ENCODE assay signal across 8 cellular contexts in genomic region chr3:42080452-42080872, GRCh38. TPM values are rescaled to one million over a fixed set of nuclear protein-coding genes. Genes with fewer than 3 reads are reported as not detected.
DNase-seq lines count a peak whose midpoint lies in the region; ATAC-seq, FAIRE-seq and TF ChIP-seq lines count a peak whose summit lies in the region.

No MANE protein-coding gene starts in this region.

- peaks cover 16% of the 10 kb centered on the region for H3K4me1 ChIP-seq in IMR-90 (ENCODE audit: control insufficient read depth, insufficient read depth, low read length)
- peaks cover 44% of the 10 kb centered on the region for H3K4me1 ChIP-seq in adipocyte (ENCODE audit: control insufficient read depth, insufficient read depth, low read length)
- peaks cover 20% of the 10 kb centered on the region for H3K4me1 ChIP-seq in right cardiac atrium (ENCODE audit: control insufficient read depth, insufficient read depth, low read length)
- H3K4me1 ChIP-seq in small intestine (ENCODE audit: control insufficient read depth in 2 of 2, insufficient read depth in 1 of 2, low read depth in 1 of 2, low read length in 1 of 2), result peaks cover 8 to 21% of the 10 kb centered on the region in 2 donors

- peak; percentile 64 for DNase-seq in Calu3
- peak; percentile 32 for DNase-seq in IMR-90
- peak; percentile 75 for DNase-seq in adipocyte (ENCODE audit: low read depth)
- no peak for DNase-seq in right cardiac atrium
- peak; percentile 95 for DNase-seq in small intestine

- no peak overlapping the region for H3K18ac ChIP-seq in IMR-90 (ENCODE audit: low read depth, low read length)

- no peak overlapping the region for H3K9ac ChIP-seq in IMR-90 (ENCODE audit: low read depth, low read length)
- H3K9ac ChIP-seq in adipocyte (ENCODE audit: low read length), result peak overlapping the region; percentile 21

- no peak overlapping the region for H3K4me3 ChIP-seq in IMR-90 (ENCODE audit: insufficient read depth, low read depth, low read length)
- peak overlapping the region; percentile 38 for H3K4me3 ChIP-seq in adipocyte (ENCODE audit: low read length)
- H3K4me3 ChIP-seq in right cardiac atrium (ENCODE audit: low read length), result no peak overlapping the region
- no peak overlapping the region for H3K4me3 ChIP-seq in small intestine (ENCODE audit: low read depth in 1 of 2, low read length in 2 of 2)

- TF ChIP-seq POLR2A in IMR-90 (IDR thresholded peaks at IDR 0.05; ENCODE audit: low read depth, low read length), result no peak

- POLR2A ChIA-PET in IMR-90 (lab: Charles Lee; ENCODE audit: unreplicated experiment), result no interaction called here

- intact Hi-C loops in Calu3 (cut with micrococcal nuclease; ENCODE audit: unreplicated experiment), result loop anchor here (5.0 kb wide), 1 partner anchor 63 kb away; no protein-coding TSS in a partner anchor
- intact Hi-C loops in IMR-90 (cut with micrococcal nuclease), result no loop called here
- intact Hi-C loops in right cardiac atrium (cut with DNase I), result no loop called here

- no peak overlapping the region for H3K23ac ChIP-seq in IMR-90 (ENCODE audit: low read depth, low read length)

- BruUV-seq in Calu3 (replicated peaks; lab: Mats Ljungman, UMichigan), result no TSS peak
- BruUV-seq in IMR-90 (replicated peaks; lab: Mats Ljungman, UMichigan), result no TSS peak

- H3K27ac Mint-ChIP-seq in Calu3 (ENCODE audit: unreplicated experiment), result peak overlapping the region; percentile 82

- peaks cover 15% of the 10 kb centered on the region; the same call in 1 of the 2 replicates for H4K20me1 ChIP-seq in IMR-90 (ENCODE audit: insufficient read depth, low read length)

- H3K36me3 Mint-ChIP-seq in Calu3 (ENCODE audit: insufficient read depth, unreplicated experiment), result peaks cover 13% of the 10 kb centered on the region

- H2AK5ac ChIP-seq in IMR-90 (ENCODE audit: low read depth, low read length), result no peak overlapping the region; the same call in 1 of the 2 replicates

- CTCF ChIA-PET in Calu3 (lab: Charles Lee) (interaction anchor here (0.6 to 1.6 kb wide), 7 partner anchors 14 to 740 kb away, joined by 3 to 9 read pairs (median 4); partner anchors contain the start of gene ULK4), IMR-90 (lab: Yijun Ruan, JAX) (interaction anchor here (0.6 kb wide), 1 partner anchor 51 kb away, joined by 3 read pairs; no protein-coding TSS in a partner anchor)

- H3K4ac ChIP-seq in IMR-90 (ENCODE audit: low read depth, low read length), result peak overlapping the region; percentile 38; the same call in 1 of the 2 replicates

- no peak overlapping the region for H4K5ac ChIP-seq in IMR-90 (ENCODE audit: low read depth, low read length)

- no peak for FAIRE-seq in small intestine (lab: Jason Lieb, UNC)

- H3K9me3 ChIP-seq in IMR-90 (ENCODE audit: control insufficient read depth, insufficient read depth, low read length) (no peaks in the 10 kb centered on the region), adipocyte (ENCODE audit: control insufficient read depth, low read length) (no peaks in the 10 kb centered on the region), right cardiac atrium (ENCODE audit: control insufficient read depth, low read length) (no peaks in the 10 kb centered on the region), small intestine (ENCODE audit: control insufficient read depth, low read depth) (no peaks in the 10 kb centered on the region)

- no peak overlapping the region for H4K91ac ChIP-seq in IMR-90 (ENCODE audit: insufficient read depth, low read depth, low read length)

- TF ChIP-seq CTCF in Calu3 (IDR thresholded peaks at IDR 0.05; ENCODE audit: unreplicated experiment) (no peak), IMR-90 (conservative IDR thresholded peaks at IDR 0.05; ENCODE audit: low read depth, low read length) (no peak)

- in situ Hi-C loops in IMR-90 (cut with MboI; ENCODE audit: low sequenced_read_pairs), result no loop called here

- dilution Hi-C loops in IMR-90 (cut with HindIII; ENCODE audit: low sequenced_read_pairs, unreplicated experiment), result no loop called here

- no peaks in the 10 kb centered on the region for H3K36me3 ChIP-seq in IMR-90 (ENCODE audit: control insufficient read depth, insufficient read depth, low read length)
- H3K36me3 ChIP-seq in adipocyte (ENCODE audit: control insufficient read depth, insufficient read depth, low read length, severe bottlenecking), result no peaks in the 10 kb centered on the region
- no peaks in the 10 kb centered on the region for H3K36me3 ChIP-seq in small intestine (ENCODE audit: control insufficient read depth in 2 of 2, insufficient read depth in 2 of 2, low read length in 2 of 2)

- H2AK9ac ChIP-seq in IMR-90 (replicated peaks; ENCODE audit: low read depth, low read length, poor library complexity), result no peak overlapping the region

- no peak overlapping the region for H2BK5ac ChIP-seq in IMR-90 (ENCODE audit: low read depth, low read length, poor library complexity, severe bottlenecking)

- no peak overlapping the region for H3K56ac ChIP-seq in IMR-90 (ENCODE audit: extremely low read depth, insufficient read depth, low read length)

- H2BK15ac ChIP-seq in IMR-90 (ENCODE audit: low read depth, low read length), result 0 out of 3 replicates have a peak overlapping the region, but pooled peaks have one; percentile 28

- H2AFZ ChIP-seq in IMR-90 (replicated peaks; ENCODE audit: low read length, poor library complexity), result peak overlapping the region; percentile 14

- peak; percentile 79 for ATAC-seq in IMR-90 (ENCODE audit: low read depth)
- ATAC-seq in right cardiac atrium, result peak; percentile 47 to 49
- no peak for ATAC-seq in HG03039 (IDR thresholded peaks at IDR 0.05; ENCODE audit: unreplicated experiment)
- ATAC-seq in HG03175 (IDR thresholded peaks at IDR 0.05; ENCODE audit: unreplicated experiment), result no peak
- no peak for ATAC-seq in GM21526 (IDR thresholded peaks at IDR 0.05; ENCODE audit: low FRiP score, unreplicated experiment)

- H3K79me1 ChIP-seq in IMR-90 (ENCODE audit: low read depth in 1 of 2, low read length in 2 of 2), result peaks cover 11 to 59% of the 10 kb centered on the region in 2 experiments; a peak in 3 of 4 replicates

- H3K27ac ChIP-seq in IMR-90 (ENCODE audit: insufficient read depth, low read length) (no peak overlapping the region), right cardiac atrium (ENCODE audit: low read length) (peak overlapping the region; percentile 85), small intestine (ENCODE audit: low read depth in 1 of 2, low read length in 1 of 2) (peak overlapping the region; percentile 91 to 92)

- peak overlapping the region; percentile 5 for H3K14ac ChIP-seq in IMR-90 (replicated peaks; ENCODE audit: low read depth, low read length)

- H3K4me2 ChIP-seq in IMR-90 (ENCODE audit: low read depth, low read length), result no peak overlapping the region; the same call in 1 of the 2 replicates

- no peak overlapping the region for H4K8ac ChIP-seq in IMR-90 (ENCODE audit: low read depth in 2 of 2, low read length in 2 of 2)

- peak overlapping the region; percentile 67 for H3K4me3 Mint-ChIP-seq in Calu3 (ENCODE audit: low read depth, unreplicated experiment)

- TF ChIP-seq RAD21 in IMR-90 (IDR thresholded peaks at IDR 0.05; ENCODE audit: low read length), result no peak

- H3K4me1 Mint-ChIP-seq in Calu3 (ENCODE audit: low read depth, unreplicated experiment), result peaks cover 50% of the 10 kb centered on the region

- H3K27me3 ChIP-seq in IMR-90 (ENCODE audit: control insufficient read depth, insufficient read depth, low read length) (no peaks in the 10 kb centered on the region), adipocyte (replicated peaks; ENCODE audit: control insufficient read depth, insufficient read depth, low read length) (no peaks in the 10 kb centered on the region), right cardiac atrium (ENCODE audit: control insufficient read depth, insufficient read depth) (no peaks in the 10 kb centered on the region), small intestine (ENCODE audit: control insufficient read depth in 2 of 2, insufficient read depth in 2 of 2, low read length in 2 of 2) (no peaks in the 10 kb centered on the region)

- H3K27me3 Mint-ChIP-seq in Calu3 (ENCODE audit: unreplicated experiment), result no peaks in the 10 kb centered on the region

- no peak overlapping the region for H2BK20ac ChIP-seq in IMR-90 (ENCODE audit: low read depth, low read length)

- H2BK120ac ChIP-seq in IMR-90 (ENCODE audit: low read depth, low read length), result no peak overlapping the region

- 43% methylated on average over 1 of the region's 1 CpG; no CpG with 5 or more reads in 1 of the 2 experiments for WGBS in IMR-90 (ENCODE audit: extremely low coverage in 2 of 2, insufficient read length in 1 of 2), 2 experiments
- 79% methylated on average over 1 of the region's 1 CpG for WGBS in right cardiac atrium
- 33 to 43% (median 42%) methylated on average over 1 of the region's 1 CpG for WGBS in small intestine, 3 donors

- no peaks in the 10 kb centered on the region for H3K9me3 Mint-ChIP-seq in Calu3 (ENCODE audit: low read depth, unreplicated experiment)

- H3K9me1 ChIP-seq in IMR-90 (ENCODE audit: insufficient read depth, low read length), result peaks cover 13% of the 10 kb centered on the region; the same call in 1 of the 2 replicates

TF ChIP-seq in IMR-90, 13 proteins besides CTCF, POLR2A, EP300 and RAD21:
- no peak for TF ChIP-seq CEBPB (IDR thresholded peaks at IDR 0.05; ENCODE audit: low read depth, low read length)
- TF ChIP-seq BHLHE40 (IDR thresholded peaks at IDR 0.05; ENCODE audit: low read depth, low read length), result peak; percentile 7; the same call in 1 of the 2 replicates
- peak; percentile 34; the same call in 1 of the 2 replicates for TF ChIP-seq FOS (IDR thresholded peaks at IDR 0.05; ENCODE audit: low read depth, low read length)

RNA-seq across cellular contexts. Expression of gene TRAK1, which starts 10.7 kb away (rescaled TPM):
- total RNA-seq in Calu3 (2022) (89.9 and 108 TPM in 2 replicates), IMR-90 (2012; rRNA removed) (26.7 and 28.1 TPM in 2 replicates), right cardiac atrium (100 to 1,000 TPM; 201 to 249 (median 232) TPM)
- polyA plus RNA-seq in IMR-90 (2012; rRNA removed) (21.7 and 25.6 TPM in 2 replicates), right cardiac atrium (91.7 TPM), small intestine (10 to 100 TPM; 20.9 to 74.7 (median 36.5) TPM)
- 11.6 and 17.8 TPM in 2 replicates for polyA plus RNA-seq in IMR-90 (2012; cell fraction: cytosol; rRNA removed)
- 30.8 and 31.5 TPM in 2 replicates for polyA plus RNA-seq in IMR-90 (2012; cell fraction: nucleus; rRNA removed; ENCODE audit: low replicate concordance)

Comparison
In these comparisons a context has a peak if more than half of its experiments do, and no peak if none do; other contexts are left out.
1. DNase-seq: peak in Calu3 (single experiment), IMR-90 (single experiment), adipocyte (single experiment) and small intestine (single experiment); none in right cardiac atrium (0 of 3).
2. ATAC-seq: peak in IMR-90 (single experiment) and right cardiac atrium (2 of 2); none in HG03039 (single experiment), HG03175 (single experiment) and GM21526 (single experiment).